1 cellular context compared by ENCODE assay signal in the genomic region with DNA sequence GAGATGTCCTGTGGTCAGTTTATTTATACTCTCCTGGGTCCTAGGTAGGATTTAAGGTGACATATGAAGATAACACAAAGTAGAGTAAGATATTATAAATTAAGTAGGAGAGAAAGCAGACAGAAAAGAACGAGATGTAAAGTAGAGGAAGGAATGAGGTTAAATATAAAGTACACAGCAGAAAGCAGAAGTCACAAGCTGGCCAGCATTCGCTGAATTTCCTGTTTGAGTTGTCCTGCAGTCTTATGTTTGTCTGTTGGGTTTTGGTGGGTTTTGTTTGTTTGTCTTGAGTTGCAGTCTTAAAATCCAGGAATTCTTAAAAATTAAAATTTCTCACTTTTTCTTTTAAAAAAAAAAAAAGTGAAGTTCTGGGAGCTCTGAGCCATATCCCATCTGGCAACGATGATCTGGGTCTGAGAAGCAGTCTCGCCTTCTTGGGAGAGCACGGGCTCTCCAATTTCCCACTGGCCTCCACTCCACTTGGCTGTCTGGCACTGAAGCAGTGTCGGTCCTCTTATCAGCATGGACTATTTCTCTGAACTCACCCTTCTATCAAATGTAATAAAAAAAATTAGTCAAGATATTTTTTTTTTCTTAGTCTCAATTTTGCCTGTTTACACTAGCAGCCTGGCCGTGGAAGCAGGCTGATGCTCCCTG.
A peak's percentile ranks its signal among the peaks of the same experiment; 100 is the strongest.
TF ChIP-seq lines count a peak whose summit lies in the region.

No MANE protein-coding gene starts in this region.

TF ChIP-seq in GM12878, 131 proteins besides CTCF, POLR2A, EP300 and RAD21:
- peak; percentile 27; the same call in 1 of the 2 replicates for TF ChIP-seq SPI1 (IDR thresholded peaks at IDR 0.05; ENCODE audit: borderline replicate concordance, insufficient read depth, low read depth, low read length)
- no peak for TF ChIP-seq SIN3A (IDR thresholded peaks at IDR 0.05; ENCODE audit: low read depth, low read length)
